21 cellular contexts compared by ENCODE assay signal in the genomic region with DNA sequence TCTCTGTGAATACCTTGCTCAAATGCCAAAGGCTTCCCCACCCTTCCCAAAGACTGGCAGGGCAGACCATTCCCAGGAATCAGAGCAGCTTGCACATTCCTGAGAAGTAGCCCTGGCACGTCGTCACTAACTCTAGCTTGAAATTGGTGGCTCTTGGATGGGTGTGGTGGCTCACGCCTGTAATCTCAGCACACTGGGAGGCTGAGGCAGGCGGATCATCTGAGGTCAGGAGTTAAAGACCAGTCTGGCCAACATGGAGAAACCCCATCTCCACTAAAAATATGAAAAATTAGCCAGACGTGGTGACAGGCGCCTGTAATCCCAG.
DNase-seq lines count a peak whose midpoint lies in the region; ATAC-seq, FAIRE-seq and TF ChIP-seq lines count a peak whose summit lies in the region.
"Had no signal": no experiment of that assay in that cellular context is flagged by ENCODE, and none has a peak within 500 bp of the region (broad histone marks: within the 10 kb centered on the region; RNA-seq: fewer than 3 reads in every experiment).

No MANE protein-coding gene starts in this region.

- no peak for DNase-seq in CD14-positive monocyte (ENCODE audit: low spot score)
- DNase-seq in esophagus squamous epithelium (lab: John Stamatoyannopoulos, UW), result no peak
- no peak for DNase-seq in suprapubic skin (ENCODE audit: low spot score in 2 of 2)
- DNase-seq in right cardiac atrium, result no peak
- DNase-seq in GM12892 (ENCODE audit: insufficient read length), result no peak
- DNase-seq in aorta, result no peak
- DNase-seq: DMS153, DND-41, H9, KBM-7, MM.1S, NCI-H2029 treated with DMSO at 0.1 percent for 48 hours, NCI-H446 treated with DMSO at 0.1 percent for 48 hours, NCI-H526 treated with DMSO at 0.1 percent for 48 hours had no signal

- TF ChIP-seq EP300 in suprapubic skin (IDR thresholded peaks at IDR 0.05), result no peak

- peaks cover 26% of the 10 kb centered on the region for H3K4me1 Mint-ChIP-seq in CD14-positive monocyte
- H3K4me1 Mint-ChIP-seq: B cell, H9 had no signal

- TF ChIP-seq POLR2A in esophagus squamous epithelium (IDR thresholded peaks at IDR 0.05), result no peak
- TF ChIP-seq POLR2A in suprapubic skin (IDR thresholded peaks at IDR 0.05), result no peak
- TF ChIP-seq POLR2A in GM12892 (IDR thresholded peaks at IDR 0.05; ENCODE audit: low read depth, low read length), result no peak

- no peak for ATAC-seq in right cardiac atrium
- no peak for ATAC-seq in HG03097 (IDR thresholded peaks at IDR 0.05; ENCODE audit: low FRiP score, unreplicated experiment)
- no peak for ATAC-seq in aorta (ENCODE audit: low FRiP score)

- H3K4me3 Mint-ChIP-seq in CD14-positive monocyte, result no peak overlapping the region
- H3K4me3 Mint-ChIP-seq: B cell; CD4-positive, CD25-positive, alpha-beta regulatory T cell; H9 had no signal

- no peak for FAIRE-seq in GM12892 (lab: Jason Lieb, UNC)

- H3K4me1 ChIP-seq in esophagus squamous epithelium (peaks cover 0 to 12% (median 0%) of the 10 kb centered on the region in 3 donors), suprapubic skin (no peaks in the 10 kb centered on the region), right cardiac atrium (ENCODE audit: control insufficient read depth, insufficient read depth, low read length) (no peaks in the 10 kb centered on the region), aorta (ENCODE audit: control insufficient read depth in 1 of 2, insufficient read depth in 2 of 2, low read length in 2 of 2) (no peaks in the 10 kb centered on the region)

- no peak for TF ChIP-seq CTCF in CD14-positive monocyte (IDR thresholded peaks at IDR 0.05)
- TF ChIP-seq CTCF in VCaP (conservative IDR thresholded peaks at IDR 0.05), result 0 out of 2 replicates have a peak, but pooled peaks have one; percentile 8
- no peak for TF ChIP-seq CTCF in esophagus squamous epithelium (IDR thresholded peaks at IDR 0.05)
- no peak for TF ChIP-seq CTCF in suprapubic skin (IDR thresholded peaks at IDR 0.05)

- intact Hi-C loops in CD14-positive monocyte (cut with micrococcal nuclease), result no loop called here
- intact Hi-C loops in esophagus squamous epithelium (cut with DNase I), result no loop called here
- intact Hi-C loops in right cardiac atrium (cut with DNase I), result no loop called here
- intact Hi-C loops in aorta (cut with DNase I), result no loop called here

- H3K27me3 ChIP-seq in esophagus squamous epithelium, result peaks cover 0 to 21% (median 0%) of the 10 kb centered on the region in 4 donors
- peaks cover 8% of the 10 kb centered on the region for H3K27me3 ChIP-seq in suprapubic skin
- no peaks in the 10 kb centered on the region for H3K27me3 ChIP-seq in right cardiac atrium (ENCODE audit: control insufficient read depth, insufficient read depth)
- H3K27me3 ChIP-seq in aorta (ENCODE audit: control insufficient read depth in 1 of 2, insufficient read depth in 2 of 2, low read length in 1 of 2), result no peaks in the 10 kb centered on the region
- H3K27me3 ChIP-seq: Peyer's patch had no signal

- peak overlapping the region; percentile 83 to 94 (median 91) for H3K27ac Mint-ChIP-seq in CD14-positive monocyte
- H3K27ac Mint-ChIP-seq: B cell; CD4-positive, CD25-positive, alpha-beta regulatory T cell; H9 had no signal

- no peak overlapping the region for H3K4me3 ChIP-seq in esophagus squamous epithelium
- no peak overlapping the region for H3K4me3 ChIP-seq in suprapubic skin
- H3K4me3 ChIP-seq in right cardiac atrium (ENCODE audit: low read length), result no peak overlapping the region
- H3K4me3 ChIP-seq in aorta (ENCODE audit: low read length in 2 of 2), result no peak overlapping the region
- H3K4me3 ChIP-seq: GM23248, Peyer's patch had no signal

- H3K27ac ChIP-seq in VCaP (peak overlapping the region; percentile 86), esophagus squamous epithelium (peak overlapping the region in 3 of 4 donors; percentile 33 to 59 (median 46)), suprapubic skin (peak overlapping the region; percentile 0), right cardiac atrium (ENCODE audit: low read length) (no peak overlapping the region), aorta (ENCODE audit: low read depth in 1 of 2, low read length in 2 of 2) (no peak overlapping the region)
- H3K27ac ChIP-seq: GM23248 had no signal

- H3K9me3 ChIP-seq in esophagus squamous epithelium (no peaks in the 10 kb centered on the region), suprapubic skin (no peaks in the 10 kb centered on the region), right cardiac atrium (ENCODE audit: control insufficient read depth, low read length) (no peaks in the 10 kb centered on the region), aorta (ENCODE audit: control insufficient read depth, low read length) (peaks cover 1% of the 10 kb centered on the region)
- H3K9me3 ChIP-seq: Peyer's patch, SK-N-SH had no signal

- H3K36me3 Mint-ChIP-seq in CD14-positive monocyte, result no peaks in the 10 kb centered on the region
- H3K36me3 Mint-ChIP-seq: CD4-positive, CD25-positive, alpha-beta regulatory T cell had no signal

- peaks cover 2 to 9% (median 2%) of the 10 kb centered on the region in 3 donors for H3K27me3 Mint-ChIP-seq in CD14-positive monocyte (ENCODE audit: low read depth in 3 of 3)

- H3K36me3 ChIP-seq in esophagus squamous epithelium, result no peaks in the 10 kb centered on the region
- no peaks in the 10 kb centered on the region for H3K36me3 ChIP-seq in suprapubic skin
- H3K36me3 ChIP-seq in aorta (ENCODE audit: control insufficient read depth in 1 of 2, insufficient read depth in 2 of 2, low read length in 1 of 2), result no peaks in the 10 kb centered on the region
- H3K36me3 ChIP-seq: Peyer's patch had no signal

- 73 to 89% methylated on average over 4 to 5 of the region's 6 CpGs for WGBS in esophagus squamous epithelium, 2 donors
- WGBS in suprapubic skin, result 100% methylated on average over 2 of the region's 6 CpGs
- WGBS in right cardiac atrium, result 87% methylated on average over 6 of the region's 6 CpGs
- 85 to 91% methylated on average over 6 of the region's 6 CpGs for WGBS in aorta, 2 donors

- peaks cover 0 to 13% (median 8%) of the 10 kb centered on the region in 7 donors for H3K9me3 Mint-ChIP-seq in CD14-positive monocyte

Comparison
In these comparisons a context has a peak if more than half of its experiments do, and no peak if none do; other contexts are left out.
1. H3K27ac ChIP-seq: peak in VCaP (single experiment), esophagus squamous epithelium (3 of 4) and suprapubic skin (single experiment); none in right cardiac atrium (single experiment) and aorta (0 of 2).